In the genomic region with DNA sequence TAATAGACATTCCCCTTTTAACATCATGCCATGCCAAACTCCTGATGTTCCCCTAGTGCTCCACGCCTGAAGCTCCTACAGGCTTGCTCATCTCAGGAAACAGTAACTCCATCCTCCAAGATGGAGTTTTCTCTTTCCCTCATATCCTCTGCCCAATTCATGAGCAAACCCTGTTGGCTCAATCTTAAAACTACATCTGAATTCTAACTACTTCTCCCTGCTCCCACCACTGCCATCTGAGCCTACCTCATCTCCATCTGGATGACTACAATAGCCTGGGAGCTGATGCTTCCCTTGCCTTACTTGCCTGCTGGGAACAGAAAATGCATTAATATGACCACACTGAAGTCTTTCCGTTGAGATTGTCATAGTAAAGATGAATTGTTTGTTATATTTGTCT, we compare ENCODE assay signal across 12 cellular contexts.
DNase-seq lines count a peak whose midpoint lies in the region; ATAC-seq and TF ChIP-seq lines count a peak whose summit lies in the region.
"Had no signal": no experiment of that assay in that cellular context is flagged by ENCODE, and none has a peak within 500 bp of the region (broad histone marks: within the 10 kb centered on the region; RNA-seq: fewer than 3 reads in every experiment).

No MANE protein-coding gene starts in this region.

- H2AK9ac ChIP-seq in IMR-90 (replicated peaks; ENCODE audit: low read depth, low read length, poor library complexity) = no peak overlapping the region

- H3K9me3 Mint-ChIP-seq in CD4-positive, alpha-beta T cell = no peaks in the 10 kb centered on the region
- no peaks in the 10 kb centered on the region for H3K9me3 Mint-ChIP-seq in natural killer cell

- H2BK20ac ChIP-seq in IMR-90 (ENCODE audit: low read depth, low read length) = no peak overlapping the region

- peaks cover 24% of the 10 kb centered on the region for H4K20me1 ChIP-seq in IMR-90 (ENCODE audit: insufficient read depth, low read length)

- no peak for TF ChIP-seq RAD21 in IMR-90 (IDR thresholded peaks at IDR 0.05; ENCODE audit: low read length)

- H3K4me1 Mint-ChIP-seq in CD4-positive, alpha-beta T cell (ENCODE audit: low read depth) = peaks cover 78% of the 10 kb centered on the region
- H3K4me1 Mint-ChIP-seq in natural killer cell = peaks cover 63 to 69% of the 10 kb centered on the region in 2 donors

- no peak overlapping the region for H3K9ac ChIP-seq in IMR-90 (ENCODE audit: low read depth, low read length)

- peaks cover 22 to 59% of the 10 kb centered on the region in 2 experiments for H3K79me1 ChIP-seq in IMR-90 (ENCODE audit: low read depth in 1 of 2, low read length in 2 of 2)

- peak overlapping the region; percentile 6 for H3K27ac ChIP-seq in CD4-positive, alpha-beta T cell (ENCODE audit: low read depth, low read length)
- H3K27ac ChIP-seq in IMR-90 (ENCODE audit: insufficient read depth, low read length) (no peak overlapping the region), body of pancreas (peak overlapping the region in 3 of 4 donors; percentile 83 to 91 (median 85)), A673 (ENCODE audit: low read depth, low read length, poor library complexity, severe bottlenecking) (no peak overlapping the region)

- H4K91ac ChIP-seq in IMR-90 (ENCODE audit: insufficient read depth, low read depth, low read length) = no peak overlapping the region

- peak overlapping the region; percentile 23; the same call in 1 of the 2 replicates for H3K23ac ChIP-seq in IMR-90 (ENCODE audit: low read depth, low read length)

- no peak for ATAC-seq in CD4-positive, alpha-beta T cell (ENCODE audit: poor library complexity)
- no peak for ATAC-seq in IMR-90 (ENCODE audit: low read depth)
- no peak for ATAC-seq in body of pancreas
- no peak for ATAC-seq in natural killer cell
- ATAC-seq in GM19395 (IDR thresholded peaks at IDR 0.05; ENCODE audit: unreplicated experiment) = no peak

- no peak overlapping the region for H3K4ac ChIP-seq in IMR-90 (ENCODE audit: low read depth, low read length)

- no peak overlapping the region for H2AFZ ChIP-seq in IMR-90 (replicated peaks; ENCODE audit: low read length, poor library complexity)

- TF ChIP-seq POLR2A in IMR-90 (IDR thresholded peaks at IDR 0.05; ENCODE audit: low read depth, low read length) = no peak
- TF ChIP-seq POLR2A in body of pancreas (IDR thresholded peaks at IDR 0.05) = no peak
- TF ChIP-seq POLR2A in lower leg skin (IDR thresholded peaks at IDR 0.05) = no peak

- 0 out of 2 replicates have a peak, but pooled peaks cover 2% of the 10 kb centered on the region for H3K4me1 ChIP-seq in IMR-90 (ENCODE audit: control insufficient read depth, insufficient read depth, low read length)
- peaks cover 62% of the 10 kb centered on the region for H3K4me1 ChIP-seq in body of pancreas
- peaks cover 25% of the 10 kb centered on the region for H3K4me1 ChIP-seq in A673 (ENCODE audit: insufficient read depth, low read length, poor library complexity, severe bottlenecking)

- peaks cover 10% of the 10 kb centered on the region for H3K9me1 ChIP-seq in IMR-90 (ENCODE audit: insufficient read depth, low read length)

- H4K5ac ChIP-seq in IMR-90 (ENCODE audit: low read depth, low read length) = no peak overlapping the region

- H3K18ac ChIP-seq in IMR-90 (ENCODE audit: low read depth, low read length) = no peak overlapping the region

- POLR2A ChIA-PET in CD4-positive, alpha-beta T cell (lab: Charles Lee) = interaction anchor here (0.6 to 5.7 kb wide), 7 partner anchors 11 to 143 kb away, joined by 3 to 61 read pairs (median 9); no protein-coding TSS in a partner anchor
- POLR2A ChIA-PET in IMR-90 (lab: Charles Lee; ENCODE audit: unreplicated experiment) (no interaction called here), A673 (lab: Charles Lee; ENCODE audit: low non-redundant PET) (no interaction called here)

- H3K36me3 ChIP-seq in IMR-90 (ENCODE audit: control insufficient read depth, insufficient read depth, low read length) = no peaks in the 10 kb centered on the region
- no peaks in the 10 kb centered on the region for H3K36me3 ChIP-seq in body of pancreas (replicated peaks in 1 of 2; ENCODE audit: insufficient read depth in 1 of 2, low read depth in 2 of 2)
- H3K36me3 ChIP-seq in A673 (ENCODE audit: insufficient read depth, low read length, poor library complexity, severe bottlenecking) = peaks cover under 1% of the 10 kb centered on the region

- WGBS in IMR-90 (ENCODE audit: extremely low coverage in 2 of 2, insufficient read length in 1 of 2), 2 experiments = 100% methylated on average over 1 of the region's 2 CpGs; no CpG with 5 or more reads in 1 of the 2 experiments
- 64 to 66% methylated on average over 2 of the region's 2 CpGs for WGBS in body of pancreas, 2 donors
- 72 to 86% methylated on average over 2 of the region's 2 CpGs for WGBS in lower leg skin, 2 donors

- no peak overlapping the region for H2BK5ac ChIP-seq in IMR-90 (ENCODE audit: low read depth, low read length, poor library complexity, severe bottlenecking)

- no peak overlapping the region for H3K56ac ChIP-seq in IMR-90 (ENCODE audit: extremely low read depth, insufficient read depth, low read length)

- no peak overlapping the region for H4K8ac ChIP-seq in IMR-90 (ENCODE audit: low read depth in 2 of 2, low read length in 2 of 2)

- no peak overlapping the region for H2AK5ac ChIP-seq in IMR-90 (ENCODE audit: low read depth, low read length)

- H3K9me3 ChIP-seq in CD4-positive, alpha-beta T cell (ENCODE audit: control insufficient read depth, low read length) = no peaks in the 10 kb centered on the region
- no peaks in the 10 kb centered on the region for H3K9me3 ChIP-seq in IMR-90 (ENCODE audit: control insufficient read depth, insufficient read depth, low read length)
- H3K9me3 ChIP-seq in body of pancreas = no peaks in the 10 kb centered on the region
- H3K9me3 ChIP-seq in A673 (ENCODE audit: low read depth, low read length, poor library complexity, severe bottlenecking) = no peaks in the 10 kb centered on the region

- TF ChIP-seq CTCF in CD4-positive, alpha-beta T cell (IDR thresholded peaks at IDR 0.05) = no peak
- TF ChIP-seq CTCF in IMR-90 (conservative IDR thresholded peaks at IDR 0.05; ENCODE audit: low read depth, low read length) (0 out of 2 replicates have a peak, but pooled peaks have one; percentile 7), body of pancreas (IDR thresholded peaks at IDR 0.05) (no peak), natural killer cell (IDR thresholded peaks at IDR 0.05) (no peak), lower leg skin (IDR thresholded peaks at IDR 0.05) (no peak), A673 (conservative IDR thresholded peaks at IDR 0.05; ENCODE audit: low read depth, low read length) (no peak)

- no peaks in the 10 kb centered on the region for H3K27me3 ChIP-seq in CD4-positive, alpha-beta T cell (ENCODE audit: control insufficient read depth, insufficient read depth, low read length)
- H3K27me3 ChIP-seq in IMR-90 (ENCODE audit: control insufficient read depth, insufficient read depth, low read length) = no peaks in the 10 kb centered on the region
- H3K27me3 ChIP-seq in body of pancreas = no peaks in the 10 kb centered on the region
- no peaks in the 10 kb centered on the region for H3K27me3 ChIP-seq in A673 (replicated peaks; ENCODE audit: insufficient read depth, low read depth, low read length, poor library complexity)

- peak overlapping the region; percentile 88 for H3K4me3 Mint-ChIP-seq in CD4-positive, alpha-beta T cell
- H3K4me3 Mint-ChIP-seq in natural killer cell = peak overlapping the region; percentile 93

- intact Hi-C loops in CD4-positive, alpha-beta T cell (cut with DNase I, micrococcal nuclease) = loop anchor here (2.0 to 10.0 kb wide), 2 partner anchors 15 to 49 kb away; no protein-coding TSS in a partner anchor
- intact Hi-C loops in IMR-90 (cut with micrococcal nuclease) = no loop called here
- intact Hi-C loops in body of pancreas (cut with DNase I) = no loop called here
- intact Hi-C loops in natural killer cell (cut with micrococcal nuclease) = loop anchor here (5.0 kb wide), 1 partner anchor 51 kb away; no protein-coding TSS in a partner anchor
- intact Hi-C loops in lower leg skin (cut with DNase I; ENCODE audit: low total_unique reads) = no loop called here
- intact Hi-C loops in A673 (cut with micrococcal nuclease; ENCODE audit: unreplicated experiment) = no loop called here

- peak overlapping the region; percentile 95 for H3K27ac Mint-ChIP-seq in CD4-positive, alpha-beta T cell
- H3K27ac Mint-ChIP-seq in natural killer cell = peak overlapping the region; percentile 96 to 97

- H3K14ac ChIP-seq in IMR-90 (replicated peaks; ENCODE audit: low read depth, low read length) = no peak overlapping the region; the same call in 1 of the 2 replicates

- H2BK120ac ChIP-seq in IMR-90 (ENCODE audit: low read depth, low read length) = no peak overlapping the region

- no peak overlapping the region for H2BK15ac ChIP-seq in IMR-90 (ENCODE audit: low read depth, low read length)

- dilution Hi-C loops in IMR-90 (cut with HindIII; ENCODE audit: low sequenced_read_pairs, unreplicated experiment) = no loop called here

- H3K4me3 ChIP-seq in IMR-90 (ENCODE audit: insufficient read depth, low read depth, low read length) (no peak overlapping the region), body of pancreas (no peak overlapping the region), lower leg skin (ENCODE audit: low read depth, poor library complexity, severe bottlenecking) (no peak overlapping the region), A673 (ENCODE audit: low read depth, low read length, poor library complexity, severe bottlenecking) (no peak overlapping the region)

- in situ Hi-C loops in IMR-90 (cut with MboI; ENCODE audit: low sequenced_read_pairs) = no loop called here

- no TSS peak for BruUV-seq in IMR-90 (replicated peaks; lab: Mats Ljungman, UMichigan)
- no TSS peak for BruUV-seq in A673 (replicated peaks; lab: Mats Ljungman, UMichigan)

- DNase-seq in CD4-positive, alpha-beta T cell = no peak
- DNase-seq in IMR-90 (no peak), body of pancreas (no peak), natural killer cell (no peak), lower leg skin (ENCODE audit: low spot score in 2 of 2) (no peak), DMS153 (lab: John Stamatoyannopoulos, UW) (no peak), A673 (ENCODE audit: low spot score) (no peak)
- DNase-seq: hippocampal formation; OCI-M1; stimulated activated CD4-positive, alpha-beta T cell treated with anti-CD3 and anti-CD28 coated beads, Interleukin-2, amount 100 ng/mL, for 24 hours; stimulated activated naive CD4-positive, alpha-beta T cell treated with Interleukin-2 at 50 U/mL for 16 hours had no signal

- peaks cover 58% of the 10 kb centered on the region for H3K36me3 Mint-ChIP-seq in CD4-positive, alpha-beta T cell (ENCODE audit: low read depth)
- no peaks in the 10 kb centered on the region for H3K36me3 Mint-ChIP-seq in natural killer cell

- H3K27me3 Mint-ChIP-seq in CD4-positive, alpha-beta T cell = no peaks in the 10 kb centered on the region
- no peaks in the 10 kb centered on the region for H3K27me3 Mint-ChIP-seq in natural killer cell (ENCODE audit: low read depth in 2 of 2)

- CTCF ChIA-PET in CD4-positive, alpha-beta T cell (lab: Charles Lee) = interaction anchor here (0.6 to 1.8 kb wide), 3 partner anchors 13 to 22 kb away, joined by 4 to 8 read pairs (median 5); no protein-coding TSS in a partner anchor
- CTCF ChIA-PET in IMR-90 (lab: Yijun Ruan, JAX) (interaction anchor here (1.1 kb wide), 1 partner anchor 16 kb away, joined by 3 read pairs; no protein-coding TSS in a partner anchor), A673 (lab: Charles Lee) (no interaction called here)

- no peak overlapping the region for H3K4me2 ChIP-seq in IMR-90 (ENCODE audit: low read depth, low read length)

Comparison
In these comparisons a context has a peak if more than half of its experiments do, and no peak if none do; other contexts are left out.
1. H3K27ac ChIP-seq: peak in CD4-positive, alpha-beta T cell (single experiment) and body of pancreas (3 of 4); none in IMR-90 (single experiment) and A673 (single experiment).
2. intact Hi-C loops: an anchor here in CD4-positive, alpha-beta T cell (2.0 to 10.0 kb wide) and natural killer cell (5.0 kb wide); none called in IMR-90, body of pancreas, lower leg skin and A673.